2 cellular contexts compared by ENCODE assay signal in genomic region chr4:3630136-3630933, GRCh38.
TF ChIP-seq lines count a peak whose summit lies in the region.

No MANE protein-coding gene starts in this region.

TF ChIP-seq in GM23338, 12 proteins besides CTCF, POLR2A, EP300 and RAD21:
- TF ChIP-seq, protein P1, sequence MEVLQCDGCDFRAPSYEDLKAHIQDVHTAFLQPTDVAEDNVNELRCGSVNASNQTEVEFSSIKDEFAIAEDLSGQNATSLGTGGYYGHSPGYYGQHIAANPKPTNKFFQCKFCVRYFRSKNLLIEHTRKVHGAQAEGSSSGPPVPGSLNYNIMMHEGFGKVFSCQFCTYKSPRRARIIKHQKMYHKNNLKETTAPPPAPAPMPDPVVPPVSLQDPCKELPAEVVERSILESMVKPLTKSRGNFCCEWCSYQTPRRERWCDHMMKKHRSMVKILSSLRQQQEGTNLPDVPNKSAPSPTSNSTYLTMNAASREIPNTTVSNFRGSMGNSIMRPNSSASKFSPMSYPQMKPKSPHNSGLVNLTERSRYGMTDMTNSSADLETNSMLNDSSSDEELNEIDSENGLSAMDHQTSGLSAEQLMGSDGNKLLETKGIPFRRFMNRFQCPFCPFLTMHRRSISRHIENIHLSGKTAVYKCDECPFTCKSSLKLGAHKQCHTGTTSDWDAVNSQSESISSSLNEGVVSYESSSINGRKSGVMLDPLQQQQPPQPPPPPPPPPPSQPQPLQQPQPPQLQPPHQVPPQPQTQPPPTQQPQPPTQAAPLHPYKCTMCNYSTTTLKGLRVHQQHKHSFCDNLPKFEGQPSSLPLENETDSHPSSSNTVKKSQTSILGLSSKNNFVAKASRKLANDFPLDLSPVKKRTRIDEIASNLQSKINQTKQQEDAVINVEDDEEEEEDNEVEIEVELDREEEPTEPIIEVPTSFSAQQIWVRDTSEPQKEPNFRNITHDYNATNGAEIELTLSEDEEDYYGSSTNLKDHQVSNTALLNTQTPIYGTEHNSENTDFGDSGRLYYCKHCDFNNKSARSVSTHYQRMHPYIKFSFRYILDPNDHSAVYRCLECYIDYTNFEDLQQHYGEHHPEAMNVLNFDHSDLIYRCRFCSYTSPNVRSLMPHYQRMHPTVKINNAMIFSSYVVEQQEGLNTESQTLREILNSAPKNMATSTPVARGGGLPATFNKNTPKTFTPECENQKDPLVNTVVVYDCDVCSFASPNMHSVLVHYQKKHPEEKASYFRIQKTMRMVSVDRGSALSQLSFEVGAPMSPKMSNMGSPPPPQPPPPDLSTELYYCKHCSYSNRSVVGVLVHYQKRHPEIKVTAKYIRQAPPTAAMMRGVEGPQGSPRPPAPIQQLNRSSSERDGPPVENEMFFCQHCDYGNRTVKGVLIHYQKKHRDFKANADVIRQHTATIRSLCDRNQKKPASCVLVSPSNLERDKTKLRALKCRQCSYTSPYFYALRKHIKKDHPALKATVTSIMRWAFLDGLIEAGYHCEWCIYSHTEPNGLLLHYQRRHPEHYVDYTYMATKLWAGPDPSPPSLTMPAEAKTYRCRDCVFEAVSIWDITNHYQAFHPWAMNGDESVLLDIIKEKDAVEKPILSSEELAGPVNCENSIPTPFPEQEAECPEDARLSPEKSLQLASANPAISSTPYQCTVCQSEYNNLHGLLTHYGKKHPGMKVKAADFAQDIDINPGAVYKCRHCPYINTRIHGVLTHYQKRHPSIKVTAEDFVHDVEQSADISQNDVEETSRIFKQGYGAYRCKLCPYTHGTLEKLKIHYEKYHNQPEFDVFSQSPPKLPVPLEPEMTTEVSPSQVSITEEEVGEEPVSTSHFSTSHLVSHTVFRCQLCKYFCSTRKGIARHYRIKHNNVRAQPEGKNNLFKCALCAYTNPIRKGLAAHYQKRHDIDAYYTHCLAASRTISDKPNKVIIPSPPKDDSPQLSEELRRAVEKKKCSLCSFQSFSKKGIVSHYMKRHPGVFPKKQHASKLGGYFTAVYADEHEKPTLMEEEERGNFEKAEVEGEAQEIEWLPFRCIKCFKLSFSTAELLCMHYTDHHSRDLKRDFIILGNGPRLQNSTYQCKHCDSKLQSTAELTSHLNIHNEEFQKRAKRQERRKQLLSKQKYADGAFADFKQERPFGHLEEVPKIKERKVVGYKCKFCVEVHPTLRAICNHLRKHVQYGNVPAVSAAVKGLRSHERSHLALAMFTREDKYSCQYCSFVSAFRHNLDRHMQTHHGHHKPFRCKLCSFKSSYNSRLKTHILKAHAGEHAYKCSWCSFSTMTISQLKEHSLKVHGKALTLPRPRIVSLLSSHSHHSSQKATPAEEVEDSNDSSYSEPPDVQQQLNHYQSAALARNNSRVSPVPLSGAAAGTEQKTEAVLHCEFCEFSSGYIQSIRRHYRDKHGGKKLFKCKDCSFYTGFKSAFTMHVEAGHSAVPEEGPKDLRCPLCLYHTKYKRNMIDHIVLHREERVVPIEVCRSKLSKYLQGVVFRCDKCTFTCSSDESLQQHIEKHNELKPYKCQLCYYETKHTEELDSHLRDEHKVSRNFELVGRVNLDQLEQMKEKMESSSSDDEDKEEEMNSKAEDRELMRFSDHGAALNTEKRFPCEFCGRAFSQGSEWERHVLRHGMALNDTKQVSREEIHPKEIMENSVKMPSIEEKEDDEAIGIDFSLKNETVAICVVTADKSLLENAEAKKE (CRISPR knock-in tag; IDR thresholded peaks at IDR 0.05) = no peak
- TF ChIP-seq ZNF331 (CRISPR knock-in tag; IDR thresholded peaks at IDR 0.05; ENCODE audit: low read depth) (no peak), JUNB (IDR thresholded peaks at IDR 0.05; ENCODE audit: unreplicated experiment) (no peak), CREB1 (CRISPR knock-in tag; IDR thresholded peaks at IDR 0.05; ENCODE audit: low read depth) (no peak), STAT1 (IDR thresholded peaks at IDR 0.05; ENCODE audit: unreplicated experiment) (no peak), REST (IDR thresholded peaks at IDR 0.05; ENCODE audit: unreplicated experiment) (no peak), POLR2AphosphoS5 (IDR thresholded peaks at IDR 0.05; ENCODE audit: low read depth) (no peak), NANOG (IDR thresholded peaks at IDR 0.05; ENCODE audit: borderline replicate concordance) (no peak), EZH2phosphoT487 (IDR thresholded peaks at IDR 0.05; ENCODE audit: unreplicated experiment) (no peak), ETS1 (IDR thresholded peaks at IDR 0.05) (no peak), ZNF114 (CRISPR knock-in tag; IDR thresholded peaks at IDR 0.05) (no peak), EZH2 (IDR thresholded peaks at IDR 0.05; ENCODE audit: low read depth, unreplicated experiment) (no peak)

TF ChIP-seq in HepG2, 621 proteins besides CTCF, POLR2A, EP300 and RAD21 (continued from another document):
- TF ChIP-seq, protein P2, sequence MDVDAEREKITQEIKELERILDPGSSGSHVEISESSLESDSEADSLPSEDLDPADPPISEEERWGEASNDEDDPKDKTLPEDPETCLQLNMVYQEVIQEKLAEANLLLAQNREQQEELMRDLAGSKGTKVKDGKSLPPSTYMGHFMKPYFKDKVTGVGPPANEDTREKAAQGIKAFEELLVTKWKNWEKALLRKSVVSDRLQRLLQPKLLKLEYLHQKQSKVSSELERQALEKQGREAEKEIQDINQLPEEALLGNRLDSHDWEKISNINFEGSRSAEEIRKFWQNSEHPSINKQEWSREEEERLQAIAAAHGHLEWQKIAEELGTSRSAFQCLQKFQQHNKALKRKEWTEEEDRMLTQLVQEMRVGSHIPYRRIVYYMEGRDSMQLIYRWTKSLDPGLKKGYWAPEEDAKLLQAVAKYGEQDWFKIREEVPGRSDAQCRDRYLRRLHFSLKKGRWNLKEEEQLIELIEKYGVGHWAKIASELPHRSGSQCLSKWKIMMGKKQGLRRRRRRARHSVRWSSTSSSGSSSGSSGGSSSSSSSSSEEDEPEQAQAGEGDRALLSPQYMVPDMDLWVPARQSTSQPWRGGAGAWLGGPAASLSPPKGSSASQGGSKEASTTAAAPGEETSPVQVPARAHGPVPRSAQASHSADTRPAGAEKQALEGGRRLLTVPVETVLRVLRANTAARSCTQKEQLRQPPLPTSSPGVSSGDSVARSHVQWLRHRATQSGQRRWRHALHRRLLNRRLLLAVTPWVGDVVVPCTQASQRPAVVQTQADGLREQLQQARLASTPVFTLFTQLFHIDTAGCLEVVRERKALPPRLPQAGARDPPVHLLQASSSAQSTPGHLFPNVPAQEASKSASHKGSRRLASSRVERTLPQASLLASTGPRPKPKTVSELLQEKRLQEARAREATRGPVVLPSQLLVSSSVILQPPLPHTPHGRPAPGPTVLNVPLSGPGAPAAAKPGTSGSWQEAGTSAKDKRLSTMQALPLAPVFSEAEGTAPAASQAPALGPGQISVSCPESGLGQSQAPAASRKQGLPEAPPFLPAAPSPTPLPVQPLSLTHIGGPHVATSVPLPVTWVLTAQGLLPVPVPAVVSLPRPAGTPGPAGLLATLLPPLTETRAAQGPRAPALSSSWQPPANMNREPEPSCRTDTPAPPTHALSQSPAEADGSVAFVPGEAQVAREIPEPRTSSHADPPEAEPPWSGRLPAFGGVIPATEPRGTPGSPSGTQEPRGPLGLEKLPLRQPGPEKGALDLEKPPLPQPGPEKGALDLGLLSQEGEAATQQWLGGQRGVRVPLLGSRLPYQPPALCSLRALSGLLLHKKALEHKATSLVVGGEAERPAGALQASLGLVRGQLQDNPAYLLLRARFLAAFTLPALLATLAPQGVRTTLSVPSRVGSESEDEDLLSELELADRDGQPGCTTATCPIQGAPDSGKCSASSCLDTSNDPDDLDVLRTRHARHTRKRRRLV (CRISPR knock-in tag; IDR thresholded peaks at IDR 0.05) = no peak
- TF ChIP-seq ZBTB38 (CRISPR knock-in tag; IDR thresholded peaks at IDR 0.05) (no peak), ZNF629 (CRISPR knock-in tag; conservative IDR thresholded peaks at IDR 0.05) (0 out of 2 replicates have a peak, but pooled peaks have one; percentile 15)
